In genomic region chr1:165907256-165907857, GRCh38 we compare ENCODE assay signal across 33 cellular contexts.
DNase-seq lines count a peak whose midpoint lies in the region; ATAC-seq, FAIRE-seq and TF ChIP-seq lines count a peak whose summit lies in the region.
"Had no signal": no experiment of that assay in that cellular context is flagged by ENCODE, and none has a peak within 500 bp of the region (broad histone marks: within the 10 kb centered on the region; RNA-seq: fewer than 3 reads in every experiment).

No MANE protein-coding gene starts in this region.

- dilution Hi-C loops in IMR-90 (cut with HindIII; ENCODE audit: low sequenced_read_pairs, unreplicated experiment): no loop called here

- in situ Hi-C loops in IMR-90 (cut with MboI; ENCODE audit: low sequenced_read_pairs) (no loop called here), transverse colon (cut with MboI; ENCODE audit: low pct_ligation_motif_present in 1 of 4, low pct_unique_long_range_greater_than_20kb in 1 of 4, low sequenced_read_pairs in 3 of 4) (loop anchor here in 3 of 4 donors (5.0 to 25.0 kb wide), 3 partner anchors 195 to 520 kb away; no protein-coding TSS in a partner anchor)

- H3K4ac ChIP-seq in IMR-90 (ENCODE audit: low read depth, low read length) (peak overlapping the region; percentile 39; the same call in 1 of the 2 replicates), H1 (replicated peaks; ENCODE audit: insufficient read length, low read depth, low read length) (no peak overlapping the region)

- no peaks in the 10 kb centered on the region for H3K27me3 ChIP-seq in IMR-90 (ENCODE audit: control insufficient read depth, insufficient read depth, low read length)
- no peaks in the 10 kb centered on the region for H3K27me3 ChIP-seq in H1 (replicated peaks in 1 of 4; ENCODE audit: control insufficient read depth in 3 of 4, extremely low read depth in 1 of 4, insufficient read depth in 3 of 4, low read length in 3 of 4)
- no peaks in the 10 kb centered on the region for H3K27me3 ChIP-seq in esophagus squamous epithelium
- no peaks in the 10 kb centered on the region for H3K27me3 ChIP-seq in transverse colon
- H3K27me3 ChIP-seq: heart right ventricle, MG63, Peyer's patch, SJCRH30 had no signal

- H3K79me1 ChIP-seq in IMR-90 (ENCODE audit: low read depth in 1 of 2, low read length in 2 of 2) (peaks cover 14 to 47% of the 10 kb centered on the region in 2 experiments; a peak in 3 of 4 replicates), H1 (ENCODE audit: low read depth, low read length) (no peaks in the 10 kb centered on the region; the same call in 1 of the 2 replicates)

- peak overlapping the region; percentile 14; the same call in 1 of the 2 replicates for H3K27ac ChIP-seq in IMR-90 (ENCODE audit: insufficient read depth, low read length)
- no peak overlapping the region for H3K27ac ChIP-seq in H1 (ENCODE audit: low read depth, low read length)
- H3K27ac ChIP-seq in esophagus squamous epithelium: no peak overlapping the region
- H3K27ac ChIP-seq in transverse colon: no peak overlapping the region
- H3K27ac ChIP-seq: A549, heart right ventricle, Peyer's patch, prostate gland, SJCRH30 had no signal

- H3K4me1 ChIP-seq in IMR-90 (ENCODE audit: control insufficient read depth, insufficient read depth, low read length) (peaks cover 25% of the 10 kb centered on the region), H1 (replicated peaks in 1 of 4; ENCODE audit: control insufficient read depth in 3 of 4, insufficient read depth in 4 of 4, low read length in 3 of 4) (no peaks in the 10 kb centered on the region), esophagus squamous epithelium (peaks cover 10 to 46% (median 33%) of the 10 kb centered on the region in 3 donors), transverse colon (peaks cover 0 to 27% (median 16%) of the 10 kb centered on the region in 4 donors)
- H3K4me1 ChIP-seq: prostate gland, SJCRH30 had no signal

- H3K4me3 ChIP-seq in IMR-90 (ENCODE audit: insufficient read depth, low read depth, low read length) (no peak overlapping the region), H1 (ENCODE audit: extremely low read depth in 1 of 4, insufficient read depth in 2 of 4, low read depth in 3 of 4, low read length in 4 of 4) (no peak overlapping the region), esophagus squamous epithelium (no peak overlapping the region), transverse colon (no peak overlapping the region)
- H3K4me3 ChIP-seq: A549, heart right ventricle, MG63, Peyer's patch, prostate gland, SJCRH30 had no signal

- H2BK20ac ChIP-seq in IMR-90 (ENCODE audit: low read depth, low read length) (no peak overlapping the region), H1 (ENCODE audit: low read length) (no peak overlapping the region)

- H3K56ac ChIP-seq in IMR-90 (ENCODE audit: extremely low read depth, insufficient read depth, low read length) (no peak overlapping the region), H1 (replicated peaks; ENCODE audit: insufficient read length, low read depth, low read length) (no peak overlapping the region)

- H3K23me2 ChIP-seq in H1 (ENCODE audit: low read depth, low read length): no peaks in the 10 kb centered on the region

- intact Hi-C loops in IMR-90 (cut with micrococcal nuclease) (no loop called here), esophagus squamous epithelium (cut with DNase I) (no loop called here), transverse colon (cut with DNase I; ENCODE audit: low total_unique reads) (loop anchor here (5.0 kb wide), 1 partner anchor 785 kb away; no protein-coding TSS in a partner anchor)

- peaks cover 25% of the 10 kb centered on the region for H3K36me3 Mint-ChIP-seq in activated naive CD8-positive, alpha-beta T cell treated with anti-CD3 and anti-CD28 coated beads for 36 hours
- H3K36me3 Mint-ChIP-seq: CD4-positive, alpha-beta memory T cell had no signal

- TF ChIP-seq RAD21 in IMR-90 (IDR thresholded peaks at IDR 0.05; ENCODE audit: low read length) (no peak), H1 (IDR thresholded peaks at IDR 0.05 in 1 of 2, conservative IDR thresholded peaks at IDR 0.05 in 1 of 2; ENCODE audit: low read depth in 2 of 2, low read length in 2 of 2) (no peak)

- H3K4me3 Mint-ChIP-seq in activated naive CD8-positive, alpha-beta T cell treated with anti-CD3 and anti-CD28 coated beads for 36 hours: no peak overlapping the region
- H3K4me3 Mint-ChIP-seq: CD4-positive, alpha-beta memory T cell; central memory CD8-positive, alpha-beta T cell; dendritic cell treated with granulocyte-macrophage colony-stimulating factor and Interleukin-4, amounts not matched to agents 40 ng/mL and 50 ng/mL, for 4 days; mesothelial cell of epicardium; naive B cell; T-cell had no signal

- H3K9ac ChIP-seq in IMR-90 (ENCODE audit: low read depth, low read length) (no peak overlapping the region), H1 (replicated peaks in 1 of 4; ENCODE audit: extremely low read depth in 1 of 4, low read depth in 3 of 4, low read length in 3 of 4) (no peak overlapping the region)

- H2BK15ac ChIP-seq in IMR-90 (ENCODE audit: low read depth, low read length): no peak overlapping the region
- no peak overlapping the region for H2BK15ac ChIP-seq in H1 (ENCODE audit: low read length)

- CTCF ChIA-PET in IMR-90 (lab: Yijun Ruan, JAX): interaction anchor here (0.6 to 0.8 kb wide), 3 partner anchors 36 to 210 kb away, joined by 3 to 4 read pairs (median 3); no protein-coding TSS in a partner anchor
- CTCF ChIA-PET in H1 (lab: Charles Lee; ENCODE audit: partially characterized antibody): interaction anchor here (0.8 to 2.3 kb wide), 5 partner anchors 10 to 190 kb away, joined by 3 to 12 read pairs (median 5); no protein-coding TSS in a partner anchor

- no peak overlapping the region for H2BK12ac ChIP-seq in H1 (ENCODE audit: low read depth, low read length)

- H3K4me1 Mint-ChIP-seq in activated naive CD8-positive, alpha-beta T cell treated with anti-CD3 and anti-CD28 coated beads for 36 hours: no peaks in the 10 kb centered on the region
- H3K4me1 Mint-ChIP-seq: CD4-positive, alpha-beta memory T cell; central memory CD8-positive, alpha-beta T cell; mesothelial cell of epicardium; naive B cell; T-cell had no signal

- H4K91ac ChIP-seq in IMR-90 (ENCODE audit: insufficient read depth, low read depth, low read length) (peak overlapping the region; percentile 39; the same call in 1 of the 2 replicates), H1 (replicated peaks; ENCODE audit: insufficient read length, low read length) (no peak overlapping the region)

- no peak overlapping the region for H3K4me2 ChIP-seq in IMR-90 (ENCODE audit: low read depth, low read length)
- no peak overlapping the region for H3K4me2 ChIP-seq in H1 (ENCODE audit: insufficient read depth in 1 of 2, low read depth in 2 of 2, low read length in 2 of 2)
- H3K4me2 ChIP-seq: A549 had no signal

- POLR2A ChIA-PET in IMR-90 (lab: Charles Lee; ENCODE audit: unreplicated experiment): no interaction called here
- POLR2A ChIA-PET in H1 (lab: Charles Lee; ENCODE audit: partially characterized antibody): interaction anchor here (0.6 to 1.2 kb wide), 3 partner anchors 13 to 178 kb away, joined by 3 to 4 read pairs (median 3); partner anchors contain the start of gene TMCO1

- H3K18ac ChIP-seq in IMR-90 (ENCODE audit: low read depth, low read length): no peak overlapping the region
- H3K18ac ChIP-seq in H1 (ENCODE audit: extremely low read depth, low read length): no peak overlapping the region

- no peak overlapping the region for H3K23ac ChIP-seq in IMR-90 (ENCODE audit: low read depth, low read length)
- no peak overlapping the region for H3K23ac ChIP-seq in H1 (ENCODE audit: insufficient read length)

- TF ChIP-seq CTCF in IMR-90 (conservative IDR thresholded peaks at IDR 0.05; ENCODE audit: low read depth, low read length): no peak
- no peak for TF ChIP-seq CTCF in H1 (IDR thresholded peaks at IDR 0.05; ENCODE audit: control extremely low read depth in 1 of 3, insufficient read depth in 1 of 3, low read depth in 1 of 3, low read length in 3 of 3)
- no peak for TF ChIP-seq CTCF in esophagus squamous epithelium (IDR thresholded peaks at IDR 0.05)
- no peak for TF ChIP-seq CTCF in transverse colon (IDR thresholded peaks at IDR 0.05)

- peak overlapping the region; percentile 48; the same call in 1 of the 2 replicates for H3K14ac ChIP-seq in IMR-90 (replicated peaks; ENCODE audit: low read depth, low read length)
- H3K14ac ChIP-seq in H1 (ENCODE audit: insufficient read length): no peak overlapping the region

- no peak for TF ChIP-seq POLR2A in IMR-90 (IDR thresholded peaks at IDR 0.05; ENCODE audit: low read depth, low read length)
- no peak for TF ChIP-seq POLR2A in H1 (IDR thresholded peaks at IDR 0.05; ENCODE audit: control extremely low read depth in 1 of 2, low read depth in 2 of 2, low read length in 2 of 2)
- no peak for TF ChIP-seq POLR2A in esophagus squamous epithelium (IDR thresholded peaks at IDR 0.05)
- no peak for TF ChIP-seq POLR2A in transverse colon (IDR thresholded peaks at IDR 0.05)

- 64% methylated on average over 6 of the region's 13 CpGs; no CpG with 5 or more reads in 1 of the 2 experiments for WGBS in IMR-90 (ENCODE audit: extremely low coverage in 2 of 2, insufficient read length in 1 of 2), 2 experiments
- 81% methylated on average over 13 of the region's 13 CpGs; no CpG with 5 or more reads in 1 of the 2 experiments for WGBS in H1 (ENCODE audit: extremely low coverage in 1 of 2, insufficient coverage in 1 of 2, insufficient read length in 1 of 2, insufficient replicate concordance in 2 of 2, low coverage in 1 of 2, low lambda C conversion rate in 2 of 2, missing lambda C conversion rate in 1 of 2), 2 experiments
- 81 to 82% methylated on average over 6 to 11 of the region's 13 CpGs for WGBS in esophagus squamous epithelium, 2 donors
- WGBS in transverse colon (ENCODE audit: low coverage in 1 of 2), 2 donors: 85% methylated on average over 13 of the region's 13 CpGs; no CpG with 5 or more reads in 1 of the 2 donors

- H2BK5ac ChIP-seq in IMR-90 (ENCODE audit: low read depth, low read length, poor library complexity, severe bottlenecking): peak overlapping the region; percentile 59
- peak overlapping the region; percentile 75; the same call in 1 of the 2 replicates for H2BK5ac ChIP-seq in H1 (ENCODE audit: low read depth, low read length)

- no peaks in the 10 kb centered on the region for H4K20me1 ChIP-seq in IMR-90 (ENCODE audit: insufficient read depth, low read length)
- H4K20me1 ChIP-seq in H1 (replicated peaks in 1 of 2; ENCODE audit: control insufficient read depth in 1 of 2, insufficient read depth in 2 of 2, low read length in 2 of 2): peaks cover 5 to 8% of the 10 kb centered on the region in 2 experiments

- H3K36me3 ChIP-seq in IMR-90 (ENCODE audit: control insufficient read depth, insufficient read depth, low read length): peaks cover 26% of the 10 kb centered on the region
- H3K36me3 ChIP-seq in H1 (ENCODE audit: control insufficient read depth in 2 of 4, insufficient read depth in 4 of 4, low read length in 3 of 4): peaks cover 27 to 76% (median 50%) of the 10 kb centered on the region in 4 experiments
- H3K36me3 ChIP-seq in esophagus squamous epithelium: peaks cover 6 to 61% (median 26%) of the 10 kb centered on the region in 3 donors
- peaks cover 0 to 6% (median 0%) of the 10 kb centered on the region in 4 donors for H3K36me3 ChIP-seq in transverse colon
- H3K36me3 ChIP-seq: prostate gland had no signal

- H4K8ac ChIP-seq in IMR-90 (ENCODE audit: low read depth in 2 of 2, low read length in 2 of 2): peak overlapping the region in 1 of 2 experiments; percentile 24; a peak in 1 of 4 replicates
- H4K8ac ChIP-seq in H1 (ENCODE audit: extremely low read depth, insufficient read depth, low read length): no peak overlapping the region

- H3K79me2 ChIP-seq in H1 (ENCODE audit: control insufficient read depth in 1 of 2, insufficient read depth in 2 of 2, low read length in 2 of 2): 0 out of 4 replicates have a peak, but pooled peaks cover 0 to 5% of the 10 kb centered on the region in 2 experiments

- no peak overlapping the region for H3K27ac Mint-ChIP-seq in activated naive CD8-positive, alpha-beta T cell treated with anti-CD3 and anti-CD28 coated beads for 36 hours
- H3K27ac Mint-ChIP-seq: dendritic cell treated with granulocyte-macrophage colony-stimulating factor and Interleukin-4, amounts not matched to agents 40 ng/mL and 50 ng/mL, for 4 days; mesothelial cell of epicardium; T-cell had no signal

- H2AK9ac ChIP-seq in IMR-90 (replicated peaks; ENCODE audit: low read depth, low read length, poor library complexity): no peak overlapping the region

- H2AK5ac ChIP-seq in IMR-90 (ENCODE audit: low read depth, low read length) (peak overlapping the region; percentile 56; the same call in 1 of the 2 replicates), H1 (ENCODE audit: low read depth, low read length) (no peak overlapping the region)

- no peak for ATAC-seq in IMR-90 (ENCODE audit: low read depth)
- ATAC-seq: A549; heart right ventricle; left lobe of liver; stimulated activated naive CD8-positive, alpha-beta T cell treated with anti-CD3 and anti-CD28 coated beads, Interleukin-15, Interleukin-2, amounts not matched to agents 100 U/mL and 50 U/mL, for 24 hours; T-cell had no signal

- no peaks in the 10 kb centered on the region for H3K27me3 Mint-ChIP-seq in activated naive CD8-positive, alpha-beta T cell treated with anti-CD3 and anti-CD28 coated beads for 36 hours
- H3K27me3 Mint-ChIP-seq: CD4-positive, alpha-beta memory T cell; central memory CD8-positive, alpha-beta T cell; dendritic cell treated with granulocyte-macrophage colony-stimulating factor and Interleukin-4, amounts not matched to agents 40 ng/mL and 50 ng/mL, for 4 days; naive B cell; T-cell had no signal

- no peaks in the 10 kb centered on the region for H3K9me3 Mint-ChIP-seq in activated naive CD8-positive, alpha-beta T cell treated with anti-CD3 and anti-CD28 coated beads for 36 hours
- H3K9me3 Mint-ChIP-seq: CD4-positive, alpha-beta memory T cell; central memory CD8-positive, alpha-beta T cell; dendritic cell treated with granulocyte-macrophage colony-stimulating factor and Interleukin-4, amounts not matched to agents 40 ng/mL and 50 ng/mL, for 4 days; mesothelial cell of epicardium; naive B cell; T-cell had no signal

- H3K9me3 ChIP-seq in IMR-90 (ENCODE audit: control insufficient read depth, insufficient read depth, low read length): no peaks in the 10 kb centered on the region
- H3K9me3 ChIP-seq in H1 (ENCODE audit: insufficient read depth in 2 of 2, low read depth in 1 of 2, low read length in 1 of 2): no peaks in the 10 kb centered on the region
- H3K9me3 ChIP-seq in esophagus squamous epithelium: no peaks in the 10 kb centered on the region
- no peaks in the 10 kb centered on the region for H3K9me3 ChIP-seq in transverse colon
- H3K9me3 ChIP-seq: A549, heart right ventricle, MG63, Peyer's patch, prostate gland, SJCRH30 had no signal

- BruUV-seq in IMR-90 (replicated peaks; lab: Mats Ljungman, UMichigan): no TSS peak

- H2BK120ac ChIP-seq in IMR-90 (ENCODE audit: low read depth, low read length) (no peak overlapping the region), H1 (replicated peaks; ENCODE audit: low read depth, low read length) (no peak overlapping the region)

- DNase-seq in COLO829 (ENCODE audit: low spot score): peak; percentile 44
- peak; percentile 80 for DNase-seq in IMR-90
- DNase-seq in H1 (ENCODE audit: low read depth in 1 of 2, low spot score in 2 of 2): no peak
- peak; percentile 69 for DNase-seq in islet precursor cell
- no peak for DNase-seq in esophagus squamous epithelium (lab: John Stamatoyannopoulos, UW)
- DNase-seq in activated naive CD8-positive, alpha-beta T cell treated with anti-CD3 and anti-CD28 coated beads for 36 hours: no peak
- no peak for DNase-seq in transverse colon
- DNase-seq in epidermal melanocyte (ENCODE audit: insufficient read length, low spot score): no peak
- DNase-seq: activated CD4-positive, alpha-beta T cell treated with anti-CD3 and anti-CD28 coated beads, Interleukin-2, amount 50 U/mL, for 48 hours; activated CD8-positive, alpha-beta memory T cell treated with anti-CD3 and anti-CD28 coated beads, Interleukin-2, amount 50 U/mL, for 4 hours; activated naive CD4-positive, alpha-beta T cell treated with anti-CD3 and anti-CD28 coated beads, Interleukin-2, amount 50 U/mL, for 16 hours; AML-193; anterior cingulate cortex; CD4-positive, alpha-beta memory T cell; DMS 273 treated with DMSO at 0.1 percent for 48 hours; heart right ventricle; MG63; naive B cell; NCI-H2029 treated with DMSO at 0.1 percent for 48 hours; NCI-H226; NCI-H69; SJCRH30; stimulated activated naive CD8-positive, alpha-beta T cell treated with anti-CD3 and anti-CD28 coated beads, Interleukin-15, Interleukin-2, amounts not matched to agents 100 U/mL and 50 U/mL, for 24 hours; T-cell had no signal

- FAIRE-seq in H1 (lab: Jason Lieb, UNC): no peak
- FAIRE-seq: A549, G401.6, H54 had no signal

- no peak for TF ChIP-seq EP300 in H1 (IDR thresholded peaks at IDR 0.05; ENCODE audit: borderline replicate concordance in 1 of 2, low read depth in 2 of 2, low read length in 2 of 2)
- TF ChIP-seq EP300 in transverse colon (IDR thresholded peaks at IDR 0.05; ENCODE audit: low read depth): no peak

- peaks cover 32% of the 10 kb centered on the region for H3K9me1 ChIP-seq in IMR-90 (ENCODE audit: insufficient read depth, low read length)

- H2AFZ ChIP-seq in IMR-90 (replicated peaks; ENCODE audit: low read length, poor library complexity) (no peak overlapping the region), H1 (ENCODE audit: low read length) (no peak overlapping the region)

- no peak overlapping the region for H4K5ac ChIP-seq in IMR-90 (ENCODE audit: low read depth, low read length)
- H4K5ac ChIP-seq in H1 (ENCODE audit: insufficient read length, low read depth, low read length): no peak overlapping the region

Comparison
In these comparisons a context has a peak if more than half of its experiments do, and no peak if none do; other contexts are left out.
1. DNase-seq: peak in COLO829 (single experiment), IMR-90 (single experiment) and islet precursor cell (single experiment); none in H1 (0 of 2), esophagus squamous epithelium (single experiment), activated naive CD8-positive, alpha-beta T cell treated with anti-CD3 and anti-CD28 coated beads for 36 hours (single experiment), transverse colon (single experiment) and epidermal melanocyte (single experiment).